Comparison of ENCODE assay signal across 1 cellular context in the genomic region with DNA sequence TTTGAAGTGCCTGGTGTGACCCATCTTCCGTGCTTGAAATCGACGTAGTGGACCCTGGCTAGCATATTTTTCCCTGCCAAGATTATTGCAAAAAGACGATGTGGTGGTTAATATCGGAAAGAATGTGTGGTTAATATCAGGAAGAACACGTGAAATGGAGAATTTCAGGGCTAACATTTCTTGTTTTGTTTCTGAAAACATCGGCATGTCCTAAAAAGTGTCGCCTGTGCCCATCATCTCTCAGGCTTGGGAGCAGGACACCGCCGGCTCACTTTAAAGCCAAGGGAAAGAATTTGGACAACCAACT.
TF ChIP-seq lines count a peak whose summit lies in the region.

No MANE protein-coding gene starts in this region.

TF ChIP-seq in HepG2, 621 proteins besides CTCF, POLR2A, EP300 and RAD21 (continued from another document and continues in another):
- TF ChIP-seq ZHX2 (IDR thresholded peaks at IDR 0.05; ENCODE audit: low read depth) = 0 out of 2 replicates have a peak, but pooled peaks have one; percentile 6
- TF ChIP-seq ZHX2 (CRISPR knock-in tag; IDR thresholded peaks at IDR 0.05; ENCODE audit: borderline replicate concordance) = no peak
- TF ChIP-seq PHF21A (CRISPR knock-in tag; IDR thresholded peaks at IDR 0.05) = peak; percentile 4; the same call in 1 of the 2 replicates
- TF ChIP-seq KDM5B (CRISPR knock-in tag; IDR thresholded peaks at IDR 0.05; ENCODE audit: borderline replicate concordance) = no peak
- no peak for TF ChIP-seq ZNF713 (CRISPR knock-in tag; IDR thresholded peaks at IDR 0.05)
- no peak for TF ChIP-seq POLR2AphosphoS2 (IDR thresholded peaks at IDR 0.05; ENCODE audit: low read depth, low read length)
- no peak for TF ChIP-seq IKZF5 (CRISPR knock-in tag; IDR thresholded peaks at IDR 0.05)
- no peak for TF ChIP-seq TCF7L2 (IDR thresholded peaks at IDR 0.05; ENCODE audit: low read depth, low read length)
- no peak for TF ChIP-seq TARDBP (CRISPR knock-in tag; IDR thresholded peaks at IDR 0.05)
- TF ChIP-seq ZNF264 (CRISPR knock-in tag; IDR thresholded peaks at IDR 0.05) = no peak
- TF ChIP-seq ZNF292 (CRISPR knock-in tag; IDR thresholded peaks at IDR 0.05; ENCODE audit: borderline replicate concordance, low read depth) = 0 out of 2 replicates have a peak, but pooled peaks have one; percentile 6
- peak; percentile 64; the same call in 1 of the 2 replicates for TF ChIP-seq TCF7 (IDR thresholded peaks at IDR 0.05; ENCODE audit: low read depth)
- no peak for TF ChIP-seq PRMT3 (CRISPR knock-in tag; IDR thresholded peaks at IDR 0.05; ENCODE audit: borderline replicate concordance, low read depth)
- TF ChIP-seq ZNF225 (CRISPR knock-in tag; IDR thresholded peaks at IDR 0.05) = no peak
- no peak for TF ChIP-seq NONO (IDR thresholded peaks at IDR 0.05)
- no peak for TF ChIP-seq NONO (CRISPR knock-in tag; conservative IDR thresholded peaks at IDR 0.05)
- TF ChIP-seq SSRP1 (CRISPR knock-in tag; IDR thresholded peaks at IDR 0.05) = no peak
- TF ChIP-seq ZNF776 (CRISPR knock-in tag; IDR thresholded peaks at IDR 0.05) = no peak
- TF ChIP-seq GATA4 (IDR thresholded peaks at IDR 0.05; ENCODE audit: borderline replicate concordance, low read depth) = no peak
- no peak for TF ChIP-seq TBL1XR1 (IDR thresholded peaks at IDR 0.05; ENCODE audit: borderline replicate concordance, low read length, partially characterized antibody)
- no peak for TF ChIP-seq FOXC1 (CRISPR knock-in tag; IDR thresholded peaks at IDR 0.05; ENCODE audit: borderline replicate concordance)
- TF ChIP-seq MTA1 (CRISPR knock-in tag; IDR thresholded peaks at IDR 0.05; ENCODE audit: borderline replicate concordance) = no peak
- TF ChIP-seq ZNF746 (CRISPR knock-in tag; IDR thresholded peaks at IDR 0.05) = no peak
- TF ChIP-seq ZZZ3 (CRISPR knock-in tag; IDR thresholded peaks at IDR 0.05; ENCODE audit: borderline replicate concordance) = no peak
- no peak for TF ChIP-seq MEIS1 (CRISPR knock-in tag; IDR thresholded peaks at IDR 0.05; ENCODE audit: borderline replicate concordance)
- TF ChIP-seq ATAD3A (CRISPR knock-in tag; IDR thresholded peaks at IDR 0.05) = no peak
- no peak for TF ChIP-seq HINFP (CRISPR knock-in tag; IDR thresholded peaks at IDR 0.05; ENCODE audit: low read depth)
- peak; percentile 3; the same call in 1 of the 2 replicates for TF ChIP-seq KAT8 (CRISPR knock-in tag; IDR thresholded peaks at IDR 0.05)
- TF ChIP-seq, protein P1, sequence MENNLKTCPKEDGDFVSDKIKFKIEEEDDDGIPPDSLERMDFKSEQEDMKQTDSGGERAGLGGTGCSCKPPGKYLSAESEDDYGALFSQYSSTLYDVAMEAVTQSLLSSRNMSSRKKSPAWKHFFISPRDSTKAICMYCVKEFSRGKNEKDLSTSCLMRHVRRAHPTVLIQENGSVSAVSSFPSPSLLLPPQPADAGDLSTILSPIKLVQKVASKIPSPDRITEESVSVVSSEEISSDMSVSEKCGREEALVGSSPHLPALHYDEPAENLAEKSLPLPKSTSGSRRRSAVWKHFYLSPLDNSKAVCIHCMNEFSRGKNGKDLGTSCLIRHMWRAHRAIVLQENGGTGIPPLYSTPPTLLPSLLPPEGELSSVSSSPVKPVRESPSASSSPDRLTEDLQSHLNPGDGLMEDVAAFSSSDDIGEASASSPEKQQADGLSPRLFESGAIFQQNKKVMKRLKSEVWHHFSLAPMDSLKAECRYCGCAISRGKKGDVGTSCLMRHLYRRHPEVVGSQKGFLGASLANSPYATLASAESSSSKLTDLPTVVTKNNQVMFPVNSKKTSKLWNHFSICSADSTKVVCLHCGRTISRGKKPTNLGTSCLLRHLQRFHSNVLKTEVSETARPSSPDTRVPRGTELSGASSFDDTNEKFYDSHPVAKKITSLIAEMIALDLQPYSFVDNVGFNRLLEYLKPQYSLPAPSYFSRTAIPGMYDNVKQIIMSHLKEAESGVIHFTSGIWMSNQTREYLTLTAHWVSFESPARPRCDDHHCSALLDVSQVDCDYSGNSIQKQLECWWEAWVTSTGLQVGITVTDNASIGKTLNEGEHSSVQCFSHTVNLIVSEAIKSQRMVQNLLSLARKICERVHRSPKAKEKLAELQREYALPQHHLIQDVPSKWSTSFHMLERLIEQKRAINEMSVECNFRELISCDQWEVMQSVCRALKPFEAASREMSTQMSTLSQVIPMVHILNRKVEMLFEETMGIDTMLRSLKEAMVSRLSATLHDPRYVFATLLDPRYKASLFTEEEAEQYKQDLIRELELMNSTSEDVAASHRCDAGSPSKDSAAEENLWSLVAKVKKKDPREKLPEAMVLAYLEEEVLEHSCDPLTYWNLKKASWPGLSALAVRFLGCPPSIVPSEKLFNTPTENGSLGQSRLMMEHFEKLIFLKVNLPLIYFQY (CRISPR knock-in tag; IDR thresholded peaks at IDR 0.05; ENCODE audit: borderline replicate concordance) = no peak
- TF ChIP-seq DMAP1 (CRISPR knock-in tag; IDR thresholded peaks at IDR 0.05) = no peak
- no peak for TF ChIP-seq ZNF451 (CRISPR knock-in tag; IDR thresholded peaks at IDR 0.05)
- TF ChIP-seq, protein P2, sequence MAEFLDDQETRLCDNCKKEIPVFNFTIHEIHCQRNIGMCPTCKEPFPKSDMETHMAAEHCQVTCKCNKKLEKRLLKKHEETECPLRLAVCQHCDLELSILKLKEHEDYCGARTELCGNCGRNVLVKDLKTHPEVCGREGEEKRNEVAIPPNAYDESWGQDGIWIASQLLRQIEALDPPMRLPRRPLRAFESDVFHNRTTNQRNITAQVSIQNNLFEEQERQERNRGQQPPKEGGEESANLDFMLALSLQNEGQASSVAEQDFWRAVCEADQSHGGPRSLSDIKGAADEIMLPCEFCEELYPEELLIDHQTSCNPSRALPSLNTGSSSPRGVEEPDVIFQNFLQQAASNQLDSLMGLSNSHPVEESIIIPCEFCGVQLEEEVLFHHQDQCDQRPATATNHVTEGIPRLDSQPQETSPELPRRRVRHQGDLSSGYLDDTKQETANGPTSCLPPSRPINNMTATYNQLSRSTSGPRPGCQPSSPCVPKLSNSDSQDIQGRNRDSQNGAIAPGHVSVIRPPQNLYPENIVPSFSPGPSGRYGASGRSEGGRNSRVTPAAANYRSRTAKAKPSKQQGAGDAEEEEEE (CRISPR knock-in tag; IDR thresholded peaks at IDR 0.05; ENCODE audit: borderline replicate concordance) = no peak
- TF ChIP-seq THAP7 (CRISPR knock-in tag; IDR thresholded peaks at IDR 0.05) = no peak
- TF ChIP-seq ZFP36L2 (CRISPR knock-in tag; IDR thresholded peaks at IDR 0.05) = no peak
- TF ChIP-seq HOXA5 (CRISPR knock-in tag; IDR thresholded peaks at IDR 0.05) = no peak
- TF ChIP-seq, protein P3, sequence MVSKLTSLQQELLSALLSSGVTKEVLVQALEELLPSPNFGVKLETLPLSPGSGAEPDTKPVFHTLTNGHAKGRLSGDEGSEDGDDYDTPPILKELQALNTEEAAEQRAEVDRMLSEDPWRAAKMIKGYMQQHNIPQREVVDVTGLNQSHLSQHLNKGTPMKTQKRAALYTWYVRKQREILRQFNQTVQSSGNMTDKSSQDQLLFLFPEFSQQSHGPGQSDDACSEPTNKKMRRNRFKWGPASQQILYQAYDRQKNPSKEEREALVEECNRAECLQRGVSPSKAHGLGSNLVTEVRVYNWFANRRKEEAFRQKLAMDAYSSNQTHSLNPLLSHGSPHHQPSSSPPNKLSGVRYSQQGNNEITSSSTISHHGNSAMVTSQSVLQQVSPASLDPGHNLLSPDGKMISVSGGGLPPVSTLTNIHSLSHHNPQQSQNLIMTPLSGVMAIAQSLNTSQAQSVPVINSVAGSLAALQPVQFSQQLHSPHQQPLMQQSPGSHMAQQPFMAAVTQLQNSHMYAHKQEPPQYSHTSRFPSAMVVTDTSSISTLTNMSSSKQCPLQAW (CRISPR knock-in tag; IDR thresholded peaks at IDR 0.05) = peak; percentile 76; the same call in 1 of the 2 replicates
- TF ChIP-seq IKZF4 (CRISPR knock-in tag; IDR thresholded peaks at IDR 0.05; ENCODE audit: borderline replicate concordance, low read depth, not compliant biosample characterization) = no peak
- no peak for TF ChIP-seq BRD4 (CRISPR knock-in tag; IDR thresholded peaks at IDR 0.05)
- TF ChIP-seq, protein P4, sequence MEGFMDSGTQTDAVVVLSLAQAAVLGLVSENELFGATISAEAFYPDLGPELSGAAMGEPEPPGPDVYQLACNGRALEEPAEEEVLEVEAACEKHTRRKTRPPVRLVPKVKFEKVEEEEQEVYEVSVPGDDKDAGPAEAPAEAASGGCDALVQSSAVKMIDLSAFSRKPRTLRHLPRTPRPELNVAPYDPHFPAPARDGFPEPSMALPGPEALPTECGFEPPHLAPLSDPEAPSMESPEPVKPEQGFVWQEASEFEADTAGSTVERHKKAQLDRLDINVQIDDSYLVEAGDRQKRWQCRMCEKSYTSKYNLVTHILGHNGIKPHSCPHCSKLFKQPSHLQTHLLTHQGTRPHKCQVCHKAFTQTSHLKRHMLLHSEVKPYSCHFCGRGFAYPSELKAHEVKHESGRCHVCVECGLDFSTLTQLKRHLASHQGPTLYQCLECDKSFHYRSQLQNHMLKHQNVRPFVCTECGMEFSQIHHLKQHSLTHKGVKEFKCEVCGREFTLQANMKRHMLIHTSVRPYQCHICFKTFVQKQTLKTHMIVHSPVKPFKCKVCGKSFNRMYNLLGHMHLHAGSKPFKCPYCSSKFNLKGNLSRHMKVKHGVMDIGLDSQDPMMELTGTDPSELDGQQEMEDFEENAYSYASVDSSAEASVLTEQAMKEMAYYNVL (CRISPR knock-in tag; IDR thresholded peaks at IDR 0.05; ENCODE audit: borderline replicate concordance) = no peak
- no peak for TF ChIP-seq PBX3 (CRISPR knock-in tag; IDR thresholded peaks at IDR 0.05; ENCODE audit: borderline replicate concordance)
- TF ChIP-seq RFXANK (CRISPR knock-in tag; IDR thresholded peaks at IDR 0.05) = no peak
- TF ChIP-seq ZNF839 (CRISPR knock-in tag; IDR thresholded peaks at IDR 0.05; ENCODE audit: borderline replicate concordance) = no peak
- 0 out of 2 replicates have a peak, but pooled peaks have one; percentile 9 for TF ChIP-seq ZNF501 (CRISPR knock-in tag; IDR thresholded peaks at IDR 0.05)
